In genomic region chr10:69088801-69089501, GRCh38 we compare ENCODE assay signal across 1 cellular context.
A peak's percentile ranks its signal among the peaks of the same experiment; 100 is the strongest.
TF ChIP-seq lines count a peak whose summit lies in the region.

No MANE protein-coding gene starts in this region.

TF ChIP-seq in GM12878, 131 proteins besides CTCF, POLR2A, EP300 and RAD21 (continued from another document and continues in another):
- TF ChIP-seq MTA3 (IDR thresholded peaks at IDR 0.05; ENCODE audit: borderline replicate concordance, low read length) (no peak), POLR2AphosphoS2 (IDR thresholded peaks at IDR 0.05; ENCODE audit: low read depth, low read length) (no peak; the same call in 1 of the 2 replicates), NFXL1 (IDR thresholded peaks at IDR 0.05; ENCODE audit: borderline replicate concordance) (no peak), ZBTB4 (CRISPR knock-in tag; IDR thresholded peaks at IDR 0.05) (no peak), BMI1 (IDR thresholded peaks at IDR 0.05; ENCODE audit: borderline replicate concordance) (no peak), REST (IDR thresholded peaks at IDR 0.05; ENCODE audit: low read depth, low read length) (no peak), NKRF (conservative IDR thresholded peaks at IDR 0.05) (no peak), USF2 (IDR thresholded peaks at IDR 0.05; ENCODE audit: borderline replicate concordance, low read depth, low read length) (no peak), RBBP5 (conservative IDR thresholded peaks at IDR 0.05) (no peak), CBX5 (IDR thresholded peaks at IDR 0.05; ENCODE audit: low read depth) (no peak), TCF7 (IDR thresholded peaks at IDR 0.05; ENCODE audit: borderline replicate concordance) (peak; percentile 28; the same call in 1 of the 2 replicates), ZNF687 (IDR thresholded peaks at IDR 0.05) (0 out of 2 replicates have a peak, but pooled peaks have one; percentile 14), DPF2 (IDR thresholded peaks at IDR 0.05) (no peak), MLLT1 (IDR thresholded peaks at IDR 0.05) (peak; percentile 57), PKNOX1 (IDR thresholded peaks at IDR 0.05) (peak; percentile 75), SMC3 (IDR thresholded peaks at IDR 0.05; ENCODE audit: borderline replicate concordance, low read length) (no peak), SIN3A (IDR thresholded peaks at IDR 0.05; ENCODE audit: low read depth, low read length) (no peak), ZBTB40 (IDR thresholded peaks at IDR 0.05; ENCODE audit: borderline replicate concordance) (peak; percentile 67; the same call in 1 of the 2 replicates), IRF3 (IDR thresholded peaks at IDR 0.05) (no peak), ATF2 (IDR thresholded peaks at IDR 0.05; ENCODE audit: low read length) (peak; percentile 61), RELB (IDR thresholded peaks at IDR 0.05; ENCODE audit: low read depth) (no peak), RCOR1 (conservative IDR thresholded peaks at IDR 0.05; ENCODE audit: low read depth, low read length) (no peak), SRF (IDR thresholded peaks at IDR 0.05; ENCODE audit: low read depth in 2 of 2, low read length in 2 of 2) (no peak)
